26 cellular contexts compared by ENCODE assay signal in the genomic region with DNA sequence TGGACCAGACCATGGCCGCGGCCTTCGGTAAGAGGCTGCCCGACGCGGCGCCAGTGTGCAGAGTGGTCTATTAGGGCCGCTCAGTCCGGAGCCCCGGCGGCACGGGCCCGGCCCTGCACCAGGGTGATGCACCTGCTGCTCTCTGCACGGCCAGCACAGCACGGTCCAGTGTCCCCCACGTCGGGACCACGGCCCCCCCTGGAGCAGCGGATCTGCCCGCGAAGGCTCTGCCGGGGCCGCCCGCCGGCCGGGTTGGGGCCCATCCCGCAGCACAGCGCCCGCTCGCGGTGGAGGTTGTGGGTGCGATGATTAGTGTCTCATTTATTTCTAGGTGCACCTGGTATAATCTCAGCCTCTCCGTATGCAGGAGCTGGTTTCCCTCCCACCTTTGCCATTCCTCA. TPM values are rescaled to one million over a fixed set of nuclear protein-coding genes. Genes with fewer than 3 reads are reported as not detected.
A peak's percentile ranks its signal among the peaks of the same experiment; 100 is the strongest.
DNase-seq lines count a peak whose midpoint lies in the region; ATAC-seq and TF ChIP-seq lines count a peak whose summit lies in the region.
"Had no signal": no experiment of that assay in that cellular context is flagged by ENCODE, and none has a peak within 500 bp of the region (broad histone marks: within the 10 kb centered on the region; RNA-seq: fewer than 3 reads in every experiment).

No MANE protein-coding gene starts in this region.

- H3K4me1 Mint-ChIP-seq in activated CD4-positive, alpha-beta memory T cell treated with anti-CD3 and anti-CD28 coated beads, Interleukin-2, amount 10 ng/mL, durations not matched to agents 7 days and 5 days: peaks cover 45% of the 10 kb centered on the region
- H3K4me1 Mint-ChIP-seq in activated CD4-positive, alpha-beta memory T cell treated with anti-CD3 and anti-CD28 coated beads for 36 hours (ENCODE audit: low read depth): peaks cover 39% of the 10 kb centered on the region

- H3K27ac ChIP-seq in HCT116 (ENCODE audit: low read depth, low read length) (peak overlapping the region; percentile 22; the same call in 1 of the 2 replicates), colonic mucosa (no peak overlapping the region), PC-3 (ENCODE audit: low read length) (no peak overlapping the region)
- H3K27ac ChIP-seq: coronary artery, psoas muscle, SK-N-MC had no signal

- no peak for TF ChIP-seq RAD21 in HCT116 (IDR thresholded peaks at IDR 0.05; ENCODE audit: low read depth)

- no peak for TF ChIP-seq POLR2A in HCT116 (IDR thresholded peaks at IDR 0.05; ENCODE audit: borderline replicate concordance, extremely low read depth, insufficient read depth, insufficient read length)

- peak overlapping the region; percentile 52 for H3K27ac Mint-ChIP-seq in activated CD4-positive, alpha-beta memory T cell treated with anti-CD3 and anti-CD28 coated beads, Interleukin-2, amount 10 ng/mL, durations not matched to agents 7 days and 5 days
- H3K27ac Mint-ChIP-seq in activated CD4-positive, alpha-beta memory T cell treated with anti-CD3 and anti-CD28 coated beads for 36 hours: no peak overlapping the region
- H3K27ac Mint-ChIP-seq: activated B cell treated with CpG ODN at 0.5 μM for 24 hours had no signal

- no peak for ATAC-seq in HCT116
- no peak for ATAC-seq in sciatic nerve
- no peak for ATAC-seq in PC-3
- ATAC-seq: psoas muscle had no signal

- peaks cover 68% of the 10 kb centered on the region for H3K36me3 Mint-ChIP-seq in activated CD4-positive, alpha-beta memory T cell treated with anti-CD3 and anti-CD28 coated beads, Interleukin-2, amount 10 ng/mL, durations not matched to agents 7 days and 5 days (ENCODE audit: low read depth)
- peaks cover 59% of the 10 kb centered on the region for H3K36me3 Mint-ChIP-seq in activated CD4-positive, alpha-beta memory T cell treated with anti-CD3 and anti-CD28 coated beads for 36 hours

- H3K9ac ChIP-seq in HCT116 (ENCODE audit: low read length) (no peak overlapping the region), colonic mucosa (ENCODE audit: low read depth in 2 of 2, low read length in 2 of 2) (peak overlapping the region in 1 of 2 donors; percentile 2), PC-3 (ENCODE audit: low read length) (no peak overlapping the region)

- peaks cover 100% of the 10 kb centered on the region for H3K79me2 ChIP-seq in HCT116 (ENCODE audit: insufficient read depth, low read length)
- H3K79me2 ChIP-seq in PC-3 (ENCODE audit: low read length): peaks cover 79% of the 10 kb centered on the region

- H3K36me3 ChIP-seq in HCT116 (ENCODE audit: control insufficient read depth in 1 of 2, insufficient read depth in 2 of 2, low read length in 2 of 2): peaks cover 70 to 96% of the 10 kb centered on the region in 2 experiments; a peak in 3 of 4 replicates
- H3K36me3 ChIP-seq in colonic mucosa: peaks cover 66% of the 10 kb centered on the region
- H3K36me3 ChIP-seq in PC-3 (ENCODE audit: low read depth, low read length): peaks cover 82% of the 10 kb centered on the region

- H3K4me3 ChIP-seq in HCT116 (replicated peaks in 1 of 2; ENCODE audit: low read depth in 1 of 2, low read length in 2 of 2) (no peak overlapping the region), colonic mucosa (no peak overlapping the region), PC-3 (ENCODE audit: low read length) (no peak overlapping the region)
- H3K4me3 ChIP-seq: coronary artery, MG63, psoas muscle, SK-N-MC, smooth muscle cell had no signal

- H3K4me2 ChIP-seq in HCT116 (ENCODE audit: low read length) (no peak overlapping the region), PC-3 (ENCODE audit: low read length) (no peak overlapping the region)
- H3K4me2 ChIP-seq: smooth muscle cell had no signal

- CTCF ChIA-PET in activated CD4-positive, alpha-beta memory T cell treated with anti-CD3 and anti-CD28 coated beads, Interleukin-2, amount 10 ng/mL, durations not matched to agents 7 days and 5 days (lab: Charles Lee): no interaction called here
- CTCF ChIA-PET in activated CD4-positive, alpha-beta memory T cell treated with anti-CD3 and anti-CD28 coated beads for 36 hours (lab: Charles Lee): no interaction called here
- CTCF ChIA-PET in HCT116 (lab: Charles Lee): no interaction called here
- CTCF ChIA-PET in PC-3 (lab: Charles Lee): no interaction called here

- H3K4me3 Mint-ChIP-seq in activated CD4-positive, alpha-beta memory T cell treated with anti-CD3 and anti-CD28 coated beads, Interleukin-2, amount 10 ng/mL, durations not matched to agents 7 days and 5 days: no peak overlapping the region
- H3K4me3 Mint-ChIP-seq in activated CD4-positive, alpha-beta memory T cell treated with anti-CD3 and anti-CD28 coated beads for 36 hours: no peak overlapping the region
- H3K4me3 Mint-ChIP-seq: activated B cell treated with CpG ODN at 0.5 μM for 24 hours had no signal

- no peaks in the 10 kb centered on the region for H3K9me3 Mint-ChIP-seq in activated CD4-positive, alpha-beta memory T cell treated with anti-CD3 and anti-CD28 coated beads, Interleukin-2, amount 10 ng/mL, durations not matched to agents 7 days and 5 days
- H3K9me3 Mint-ChIP-seq in activated CD4-positive, alpha-beta memory T cell treated with anti-CD3 and anti-CD28 coated beads for 36 hours: no peaks in the 10 kb centered on the region
- H3K9me3 Mint-ChIP-seq: activated B cell treated with CpG ODN at 0.5 μM for 24 hours had no signal

- H3K9me3 ChIP-seq in HCT116 (ENCODE audit: control insufficient read depth in 1 of 2, insufficient read depth in 1 of 2, low read depth in 1 of 2, low read length in 2 of 2) (no peaks in the 10 kb centered on the region), colonic mucosa (no peaks in the 10 kb centered on the region), PC-3 (ENCODE audit: low read length) (no peaks in the 10 kb centered on the region)
- H3K9me3 ChIP-seq: BE2C, Caco-2, MG63, psoas muscle had no signal

- no peak for DNase-seq in activated CD4-positive, alpha-beta memory T cell treated with anti-CD3 and anti-CD28 coated beads, Interleukin-2, amount 10 ng/mL, durations not matched to agents 7 days and 5 days
- DNase-seq in activated CD4-positive, alpha-beta memory T cell treated with anti-CD3 and anti-CD28 coated beads for 36 hours: no peak
- no peak for DNase-seq in HCT116 (ENCODE audit: low read depth, low spot score)
- peak; percentile 18 for DNase-seq in colonic mucosa
- DNase-seq in sciatic nerve (ENCODE audit: low spot score): peak; percentile 55
- DNase-seq in stimulated activated CD4-positive, alpha-beta T cell treated with anti-CD3 and anti-CD28 coated beads, Interleukin-15, amount 100 ng/mL, for 24 hours: no peak
- DNase-seq in NCI-H1105 treated with DMSO at 0.1 percent for 48 hours (lab: John Stamatoyannopoulos, UW): no peak
- DNase-seq in PC-3: no peak
- DNase-seq: activated B cell treated with CpG ODN at 0.5 μM for 24 hours; Caco-2; EL; MG63; NCI-H1694 treated with DMSO at 0.1 percent for 48 hours; NCI-H226; stimulated activated CD4-positive, alpha-beta T cell treated with anti-CD3 and anti-CD28 coated beads, Interleukin-4, amount 100 ng/mL, for 1 hour; T-helper 9 cell had no signal

- intact Hi-C loops in activated CD4-positive, alpha-beta memory T cell treated with anti-CD3 and anti-CD28 coated beads for 36 hours (cut with micrococcal nuclease): no loop called here
- intact Hi-C loops in HCT116 (cut with micrococcal nuclease): no loop called here
- intact Hi-C loops in colonic mucosa (cut with DNase I): no loop called here
- intact Hi-C loops in sciatic nerve (cut with DNase I): no loop called here
- intact Hi-C loops in PC-3 (cut with micrococcal nuclease): no loop called here

- H3K27me3 ChIP-seq in HCT116 (ENCODE audit: insufficient read depth, low read length) (no peaks in the 10 kb centered on the region), colonic mucosa (no peaks in the 10 kb centered on the region), PC-3 (ENCODE audit: low read length) (no peaks in the 10 kb centered on the region)
- H3K27me3 ChIP-seq: BE2C, MG63 had no signal

- no peak overlapping the region for H2AFZ ChIP-seq in HCT116 (ENCODE audit: low read depth, low read length, poor library complexity, severe bottlenecking)
- no peak overlapping the region for H2AFZ ChIP-seq in PC-3 (ENCODE audit: low read length)

- no peaks in the 10 kb centered on the region for H3K27me3 Mint-ChIP-seq in activated CD4-positive, alpha-beta memory T cell treated with anti-CD3 and anti-CD28 coated beads, Interleukin-2, amount 10 ng/mL, durations not matched to agents 7 days and 5 days
- H3K27me3 Mint-ChIP-seq in activated CD4-positive, alpha-beta memory T cell treated with anti-CD3 and anti-CD28 coated beads for 36 hours: no peaks in the 10 kb centered on the region
- H3K27me3 Mint-ChIP-seq: activated B cell treated with CpG ODN at 0.5 μM for 24 hours had no signal

- RAD21 ChIA-PET in HCT116 (lab: Charles Lee; ENCODE audit: low non-redundant PET in 1 of 2, low total read pairs in 2 of 2, uncharacterized antibody in 2 of 2, unreplicated experiment in 2 of 2): no interaction called here

- H3K9me2 ChIP-seq in HCT116 (ENCODE audit: insufficient read depth) (no peaks in the 10 kb centered on the region), PC-3 (replicated peaks; ENCODE audit: low read length) (no peaks in the 10 kb centered on the region)

- POLR2A ChIA-PET in activated CD4-positive, alpha-beta memory T cell treated with anti-CD3 and anti-CD28 coated beads, Interleukin-2, amount 10 ng/mL, durations not matched to agents 7 days and 5 days (lab: Charles Lee): no interaction called here
- POLR2A ChIA-PET in activated CD4-positive, alpha-beta memory T cell treated with anti-CD3 and anti-CD28 coated beads for 36 hours (lab: Charles Lee): no interaction called here
- POLR2A ChIA-PET in HCT116 (lab: Charles Lee) (no interaction called here), PC-3 (lab: Charles Lee; ENCODE audit: unreplicated experiment) (no interaction called here)

- H4K20me1 ChIP-seq in HCT116 (ENCODE audit: insufficient read depth) (peaks cover 55% of the 10 kb centered on the region; the same call in 1 of the 2 replicates), PC-3 (ENCODE audit: low read length) (peaks cover 75% of the 10 kb centered on the region)

- H3K4me1 ChIP-seq in HCT116 (ENCODE audit: control insufficient read depth in 1 of 2, insufficient read depth in 2 of 2, low read length in 2 of 2): peaks cover 7 to 15% of the 10 kb centered on the region in 2 experiments
- peaks cover 15% of the 10 kb centered on the region for H3K4me1 ChIP-seq in colonic mucosa
- peaks cover 17% of the 10 kb centered on the region for H3K4me1 ChIP-seq in PC-3 (ENCODE audit: insufficient read depth, low read length)

- no peaks in the 10 kb centered on the region for H3F3A ChIP-seq in PC-3 (ENCODE audit: low read length, unreplicated experiment)

- TF ChIP-seq CTCF in HCT116 (IDR thresholded peaks at IDR 0.05 in 2 of 3, conservative IDR thresholded peaks at IDR 0.05 in 1 of 3; ENCODE audit: borderline replicate concordance in 1 of 3, insufficient read depth in 1 of 3, low read depth in 2 of 3, low read length in 2 of 3) (no peak), colonic mucosa (IDR thresholded peaks at IDR 0.05) (no peak), PC-3 (conservative IDR thresholded peaks at IDR 0.05; ENCODE audit: low read depth, low read length) (no peak)

- BruUV-seq in HCT116 (replicated peaks; lab: Mats Ljungman, UMichigan) (no TSS peak), PC-3 (replicated peaks; lab: Mats Ljungman, UMichigan) (no TSS peak)

RNA-seq across cellular contexts. Expression of a gene that starts 7.9 kb away (rescaled TPM):
- 100 to 1,000 TPM; 385 to 406 TPM for total RNA-seq in activated CD4-positive, alpha-beta memory T cell treated with anti-CD3 and anti-CD28 coated beads, Interleukin-2, amount 10 ng/mL, durations not matched to agents 7 days and 5 days
- total RNA-seq in activated CD4-positive, alpha-beta memory T cell treated with anti-CD3 and anti-CD28 coated beads for 36 hours: 100 to 1,000 TPM; 464 to 465 TPM
- 676 TPM for total RNA-seq in HCT116 (2021; ENCODE audit: unreplicated experiment)
- 538 and 711 TPM in 2 replicates for polyA plus RNA-seq in HCT116 (2012)
- 100 to 1,000 TPM; 284 to 457 TPM for total RNA-seq in colonic mucosa
- 217 TPM for total RNA-seq in sciatic nerve
- total RNA-seq in PC-3 (2014; rRNA removed): 395 and 412 TPM in 2 replicates

RNA-seq across cellular contexts. Expression of a gene that starts 16.6 kb away (rescaled TPM):
- not detected for total RNA-seq in activated CD4-positive, alpha-beta memory T cell treated with anti-CD3 and anti-CD28 coated beads, Interleukin-2, amount 10 ng/mL, durations not matched to agents 7 days and 5 days
- not detected for total RNA-seq in activated CD4-positive, alpha-beta memory T cell treated with anti-CD3 and anti-CD28 coated beads for 36 hours
- total RNA-seq in HCT116 (2021; ENCODE audit: unreplicated experiment): 0.27 TPM
- polyA plus RNA-seq in HCT116 (2012): 0.05 and 0.10 TPM in 2 replicates
- total RNA-seq in colonic mucosa: under 1 TPM in 1 of 2 donors, not detected in 1; 0.22 TPM
- total RNA-seq in sciatic nerve: not detected
- not detected in 2 replicates for total RNA-seq in PC-3 (2014; rRNA removed)
- total RNA-seq: activated B cell treated with CpG ODN at 0.5 μM for 24 hours; activated CD8-positive, alpha-beta memory T cell treated with anti-CD3 and anti-CD28 coated beads for 36 hours; psoas muscle; ureter had no signal
- polyA plus RNA-seq: psoas muscle had no signal

RNA-seq across cellular contexts. Expression of a gene that starts 22.5 kb away (rescaled TPM):
- total RNA-seq in activated CD4-positive, alpha-beta memory T cell treated with anti-CD3 and anti-CD28 coated beads, Interleukin-2, amount 10 ng/mL, durations not matched to agents 7 days and 5 days: not detected
- not detected for total RNA-seq in activated CD4-positive, alpha-beta memory T cell treated with anti-CD3 and anti-CD28 coated beads for 36 hours
- not detected for total RNA-seq in HCT116 (2021; ENCODE audit: unreplicated experiment)
- polyA plus RNA-seq in HCT116 (2012): 0.05 and 0.10 TPM in 2 replicates
- total RNA-seq in colonic mucosa: under 1 TPM in 1 of 2 donors, not detected in 1; 0.27 TPM
- total RNA-seq in sciatic nerve: 1.9 TPM
- total RNA-seq in PC-3 (2014; rRNA removed): not detected in 2 replicates
- total RNA-seq: activated CD8-positive, alpha-beta memory T cell treated with anti-CD3 and anti-CD28 coated beads for 36 hours; Caco-2; glomerular endothelial cell; ureter had no signal
- polyA plus RNA-seq: fibroblast of lung, psoas muscle had no signal

RNA-seq across cellular contexts. Expression of a gene that starts 35.6 kb away (rescaled TPM):
- total RNA-seq in activated CD4-positive, alpha-beta memory T cell treated with anti-CD3 and anti-CD28 coated beads, Interleukin-2, amount 10 ng/mL, durations not matched to agents 7 days and 5 days: not detected
- not detected for total RNA-seq in activated CD4-positive, alpha-beta memory T cell treated with anti-CD3 and anti-CD28 coated beads for 36 hours
- total RNA-seq in HCT116 (2021; ENCODE audit: unreplicated experiment) (2.7 TPM), colonic mucosa (not detected), sciatic nerve (0.71 TPM), PC-3 (2014; rRNA removed) (0.29 and 0.40 TPM in 2 replicates)
- 4.0 and 4.5 TPM in 2 replicates for polyA plus RNA-seq in HCT116 (2012)
- total RNA-seq: activated B cell treated with CpG ODN at 0.5 μM for 24 hours; activated CD8-positive, alpha-beta memory T cell treated with anti-CD3 and anti-CD28 coated beads for 36 hours; fibroblast of lung; glomerular endothelial cell; smooth muscle cell; ureter had no signal
- polyA plus RNA-seq: fibroblast of lung, neural cell, smooth muscle cell had no signal

RNA-seq across cellular contexts. Expression of a gene that starts 46.9 kb away (rescaled TPM):
- total RNA-seq in activated CD4-positive, alpha-beta memory T cell treated with anti-CD3 and anti-CD28 coated beads, Interleukin-2, amount 10 ng/mL, durations not matched to agents 7 days and 5 days: not detected
- not detected for total RNA-seq in activated CD4-positive, alpha-beta memory T cell treated with anti-CD3 and anti-CD28 coated beads for 36 hours
- total RNA-seq in HCT116 (2021; ENCODE audit: unreplicated experiment) (not detected), colonic mucosa (not detected), sciatic nerve (2.1 TPM), PC-3 (2014; rRNA removed) (not detected in 2 replicates)
- not detected in 2 replicates for polyA plus RNA-seq in HCT116 (2012)
- total RNA-seq: activated B cell treated with CpG ODN at 0.5 μM for 24 hours; activated CD8-positive, alpha-beta memory T cell treated with anti-CD3 and anti-CD28 coated beads for 36 hours; Caco-2; glomerular endothelial cell; smooth muscle cell had no signal
- polyA plus RNA-seq: neural cell, smooth muscle cell had no signal

Comparison
In these comparisons a context has a peak if more than half of its experiments do, and no peak if none do; other contexts are left out.
1. DNase-seq: peak in colonic mucosa (single experiment) and sciatic nerve (single experiment); none in activated CD4-positive, alpha-beta memory T cell treated with anti-CD3 and anti-CD28 coated beads, Interleukin-2, amount 10 ng/mL, durations not matched to agents 7 days and 5 days (single experiment), activated CD4-positive, alpha-beta memory T cell treated with anti-CD3 and anti-CD28 coated beads for 36 hours (single experiment), HCT116 (single experiment), stimulated activated CD4-positive, alpha-beta T cell treated with anti-CD3 and anti-CD28 coated beads, Interleukin-15, amount 100 ng/mL, for 24 hours (single experiment), NCI-H1105 treated with DMSO at 0.1 percent for 48 hours (single experiment) and PC-3 (single experiment).